22 cellular contexts compared by ENCODE assay signal in genomic region chr1:228323401-228323800, GRCh38.
DNase-seq lines count a peak whose midpoint lies in the region; ATAC-seq and TF ChIP-seq lines count a peak whose summit lies in the region.
"Had no signal": no experiment of that assay in that cellular context is flagged by ENCODE, and none has a peak within 500 bp of the region (broad histone marks: within the 10 kb centered on the region; RNA-seq: fewer than 3 reads in every experiment).

No MANE protein-coding gene starts in this region.

- POLR2A ChIA-PET in activated naive CD8-positive, alpha-beta T cell treated with anti-CD3 and anti-CD28 coated beads, Interleukin-2, amount 10 ng/mL, durations not matched to agents 7 days and 5 days (lab: Charles Lee): no interaction called here

- no peak overlapping the region for H3K4ac ChIP-seq in mesenchymal stem cell (ENCODE audit: low read depth in 1 of 2, low read length in 2 of 2)

- peak; percentile 12 for DNase-seq in activated naive CD8-positive, alpha-beta T cell treated with anti-CD3 and anti-CD28 coated beads, Interleukin-2, amount 10 ng/mL, durations not matched to agents 7 days and 5 days
- DNase-seq in activated naive CD8-positive, alpha-beta T cell treated with anti-CD3 and anti-CD28 coated beads for 36 hours: no peak
- DNase-seq in RWPE2 (ENCODE audit: low spot score) (peak; percentile 23), mesenteric fat pad (ENCODE audit: low spot score) (peak; percentile 47), stomach (peak; percentile 19), OCI-M2 (lab: John Stamatoyannopoulos, UW; ENCODE audit: unreplicated experiment) (no peak), mesenchymal stem cell (no peak)
- DNase-seq: AML-193; C1 segment of cervical spinal cord; CD8-positive, alpha-beta T cell; DMS153; NCI-H1105; NCI-H2029 treated with DMSO at 0.1 percent for 48 hours; NCI-H226; NCI-H510A treated with DMSO at 0.1 percent for 48 hours; NCI-H748 treated with DMSO at 0.1 percent for 48 hours; NK-92 treated with Interleukin-12 subunit alpha and Interleukin-12 subunit beta, amount 100 ng/mL, for 24 hours had no signal

- 90 to 98% (median 96%) methylated on average over 6 to 9 of the region's 9 CpGs for WGBS in stomach, 5 donors
- 94% methylated on average over 9 of the region's 9 CpGs for WGBS in mesenchymal stem cell

- no peak overlapping the region for H2BK12ac ChIP-seq in mesenchymal stem cell (ENCODE audit: low read length in 2 of 2)

- no peak overlapping the region for H2BK120ac ChIP-seq in mesenchymal stem cell (ENCODE audit: low read depth, low read length)

- H3K27ac ChIP-seq in RWPE2 (ENCODE audit: poor library complexity, severe bottlenecking): no peak overlapping the region
- H3K27ac ChIP-seq in stomach: no peak overlapping the region
- H3K27ac ChIP-seq in mesenchymal stem cell (ENCODE audit: low read length, poor library complexity, severe bottlenecking): no peak overlapping the region

- TF ChIP-seq CTCF in RWPE2 (IDR thresholded peaks at IDR 0.05; ENCODE audit: poor library complexity, severe bottlenecking): no peak
- no peak for TF ChIP-seq CTCF in stomach (IDR thresholded peaks at IDR 0.05)

- H4K91ac ChIP-seq in mesenchymal stem cell (ENCODE audit: low read length): no peak overlapping the region

- no peak overlapping the region for H4K8ac ChIP-seq in mesenchymal stem cell (ENCODE audit: low read length)

- intact Hi-C loops in stomach (cut with DNase I; ENCODE audit: low total_unique reads): no loop called here

- H3K79me1 ChIP-seq in mesenchymal stem cell (replicated peaks; ENCODE audit: low read length, poor library complexity, severe bottlenecking): no peaks in the 10 kb centered on the region

- H3K4me3 ChIP-seq in RWPE2 (ENCODE audit: severe bottlenecking): no peak overlapping the region
- H3K4me3 ChIP-seq in stomach: no peak overlapping the region
- no peak overlapping the region for H3K4me3 ChIP-seq in mesenchymal stem cell (ENCODE audit: insufficient read depth in 1 of 2, low read depth in 1 of 2, low read length in 2 of 2)
- H3K4me3 ChIP-seq: GM23338, HAP-1 had no signal

- no peak for ATAC-seq in activated naive CD8-positive, alpha-beta T cell treated with anti-CD3 and anti-CD28 coated beads, Interleukin-2, amount 10 ng/mL, durations not matched to agents 7 days and 5 days (ENCODE audit: low read depth)
- no peak for ATAC-seq in RWPE2 (ENCODE audit: low read depth)
- ATAC-seq in HG03460 (IDR thresholded peaks at IDR 0.05; ENCODE audit: unreplicated experiment): no peak
- ATAC-seq: CD8-positive, alpha-beta T cell; GM23338; Panc1 had no signal

- no peak overlapping the region for H3K4me2 ChIP-seq in mesenchymal stem cell (ENCODE audit: low read length, poor library complexity, severe bottlenecking)
- H3K4me2 ChIP-seq: GM23338 had no signal

- H3K4me1 ChIP-seq in RWPE2 (ENCODE audit: insufficient read depth, poor library complexity, severe bottlenecking): no peaks in the 10 kb centered on the region
- no peaks in the 10 kb centered on the region for H3K4me1 ChIP-seq in stomach
- no peaks in the 10 kb centered on the region for H3K4me1 ChIP-seq in mesenchymal stem cell (ENCODE audit: control insufficient read depth, insufficient read depth, low read depth, low read length)
- H3K4me1 ChIP-seq: HAP-1 had no signal

- TF ChIP-seq EP300 in stomach (IDR thresholded peaks at IDR 0.05): no peak

- H3K27me3 ChIP-seq in RWPE2 (ENCODE audit: insufficient read depth, poor library complexity, severe bottlenecking) (no peaks in the 10 kb centered on the region), stomach (no peaks in the 10 kb centered on the region), mesenchymal stem cell (ENCODE audit: control insufficient read depth in 1 of 2, insufficient read depth in 1 of 2, low read length in 2 of 2) (peaks cover 0 to 16% of the 10 kb centered on the region in 2 experiments)

- H3K9ac ChIP-seq in mesenchymal stem cell (ENCODE audit: low read length): no peak overlapping the region

- TF ChIP-seq POLR2A in stomach (IDR thresholded peaks at IDR 0.05): no peak

- no peak overlapping the region for H3K4me3 Mint-ChIP-seq in activated naive CD8-positive, alpha-beta T cell treated with anti-CD3 and anti-CD28 coated beads, Interleukin-2, amount 10 ng/mL, durations not matched to agents 7 days and 5 days
- H3K4me3 Mint-ChIP-seq in activated naive CD8-positive, alpha-beta T cell treated with anti-CD3 and anti-CD28 coated beads for 36 hours: no peak overlapping the region
- H3K4me3 Mint-ChIP-seq: CD8-positive, alpha-beta T cell; GM23338 had no signal

- no peaks in the 10 kb centered on the region for H3K4me1 Mint-ChIP-seq in activated naive CD8-positive, alpha-beta T cell treated with anti-CD3 and anti-CD28 coated beads, Interleukin-2, amount 10 ng/mL, durations not matched to agents 7 days and 5 days
- H3K4me1 Mint-ChIP-seq in activated naive CD8-positive, alpha-beta T cell treated with anti-CD3 and anti-CD28 coated beads for 36 hours: no peaks in the 10 kb centered on the region
- H3K4me1 Mint-ChIP-seq: IgD-negative memory B cell had no signal

- H2BK15ac ChIP-seq in mesenchymal stem cell (ENCODE audit: low read depth, poor library complexity, severe bottlenecking): no peak overlapping the region

- H3K9me3 Mint-ChIP-seq in activated naive CD8-positive, alpha-beta T cell treated with anti-CD3 and anti-CD28 coated beads, Interleukin-2, amount 10 ng/mL, durations not matched to agents 7 days and 5 days: peaks cover 1% of the 10 kb centered on the region
- no peaks in the 10 kb centered on the region for H3K9me3 Mint-ChIP-seq in activated naive CD8-positive, alpha-beta T cell treated with anti-CD3 and anti-CD28 coated beads for 36 hours
- H3K9me3 Mint-ChIP-seq: GM23338, IgD-negative memory B cell had no signal

- no peak overlapping the region for H3K18ac ChIP-seq in mesenchymal stem cell (ENCODE audit: low read depth in 1 of 2, low read length in 2 of 2)

- no peak overlapping the region for H2AK5ac ChIP-seq in mesenchymal stem cell (ENCODE audit: low read length, severe bottlenecking)

- peaks cover 9% of the 10 kb centered on the region for H3K36me3 Mint-ChIP-seq in activated naive CD8-positive, alpha-beta T cell treated with anti-CD3 and anti-CD28 coated beads, Interleukin-2, amount 10 ng/mL, durations not matched to agents 7 days and 5 days
- H3K36me3 Mint-ChIP-seq in activated naive CD8-positive, alpha-beta T cell treated with anti-CD3 and anti-CD28 coated beads for 36 hours: peaks cover 15% of the 10 kb centered on the region
- H3K36me3 Mint-ChIP-seq: IgD-negative memory B cell had no signal

- H3K36me3 ChIP-seq in RWPE2 (ENCODE audit: low read depth) (no peaks in the 10 kb centered on the region), stomach (peaks cover 0 to 70% (median 45%) of the 10 kb centered on the region in 4 donors), mesenchymal stem cell (ENCODE audit: control insufficient read depth in 1 of 2, insufficient read depth in 2 of 2, low read depth in 1 of 2, low read length in 2 of 2) (peaks cover 0 to 14% of the 10 kb centered on the region in 2 experiments)
- H3K36me3 ChIP-seq: HAP-1 had no signal

- no peaks in the 10 kb centered on the region for H3K27me3 Mint-ChIP-seq in activated naive CD8-positive, alpha-beta T cell treated with anti-CD3 and anti-CD28 coated beads, Interleukin-2, amount 10 ng/mL, durations not matched to agents 7 days and 5 days
- H3K27me3 Mint-ChIP-seq in activated naive CD8-positive, alpha-beta T cell treated with anti-CD3 and anti-CD28 coated beads for 36 hours: no peaks in the 10 kb centered on the region
- H3K27me3 Mint-ChIP-seq: IgD-negative memory B cell had no signal

- H3K23ac ChIP-seq in mesenchymal stem cell (ENCODE audit: low read length in 2 of 2): no peak overlapping the region

- H3K27ac Mint-ChIP-seq in activated naive CD8-positive, alpha-beta T cell treated with anti-CD3 and anti-CD28 coated beads, Interleukin-2, amount 10 ng/mL, durations not matched to agents 7 days and 5 days: no peak overlapping the region
- no peak overlapping the region for H3K27ac Mint-ChIP-seq in activated naive CD8-positive, alpha-beta T cell treated with anti-CD3 and anti-CD28 coated beads for 36 hours
- H3K27ac Mint-ChIP-seq: CD8-positive, alpha-beta T cell; GM23338 had no signal

- no peak overlapping the region for H2BK5ac ChIP-seq in mesenchymal stem cell (ENCODE audit: low read depth, low read length, poor library complexity, severe bottlenecking)

- no peak overlapping the region for H3K14ac ChIP-seq in mesenchymal stem cell (ENCODE audit: low read length in 2 of 2)

- no peak overlapping the region for H2AFZ ChIP-seq in mesenchymal stem cell (ENCODE audit: low read depth, low read length)
- H2AFZ ChIP-seq: GM23338 had no signal

- no peaks in the 10 kb centered on the region for H3K9me3 ChIP-seq in RWPE2 (ENCODE audit: severe bottlenecking)
- peaks cover 7 to 12% (median 10%) of the 10 kb centered on the region in 4 donors for H3K9me3 ChIP-seq in stomach
- peaks cover 5% of the 10 kb centered on the region for H3K9me3 ChIP-seq in mesenchymal stem cell (ENCODE audit: control insufficient read depth, low read length)
- H3K9me3 ChIP-seq: HAP-1 had no signal

Comparison
In these comparisons a context has a peak if more than half of its experiments do, and no peak if none do; other contexts are left out.
1. DNase-seq: peak in activated naive CD8-positive, alpha-beta T cell treated with anti-CD3 and anti-CD28 coated beads, Interleukin-2, amount 10 ng/mL, durations not matched to agents 7 days and 5 days (single experiment), RWPE2 (single experiment), mesenteric fat pad (single experiment) and stomach (single experiment); none in activated naive CD8-positive, alpha-beta T cell treated with anti-CD3 and anti-CD28 coated beads for 36 hours (single experiment), OCI-M2 (single experiment) and mesenchymal stem cell (single experiment).